Comparison of ENCODE assay signal across 10 cellular contexts in the genomic region with DNA sequence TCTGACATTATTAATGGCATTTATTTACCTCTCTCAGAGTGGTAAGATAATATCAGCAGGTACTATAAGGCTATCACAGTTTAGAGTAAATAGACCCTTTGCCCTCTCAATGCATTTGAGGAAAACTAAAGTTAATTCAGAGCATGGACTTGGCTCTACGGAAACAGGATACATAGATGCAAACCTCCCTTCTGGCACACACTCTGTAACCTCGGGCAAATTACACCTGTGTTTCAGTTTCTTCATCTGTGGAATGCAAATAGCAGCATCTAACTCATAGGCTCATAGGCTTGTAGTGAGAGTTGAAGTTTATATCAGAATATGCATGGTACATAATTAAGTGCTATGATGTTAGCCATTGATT. TPM values are rescaled to one million over a fixed set of nuclear protein-coding genes. Genes with fewer than 3 reads are reported as not detected.
A peak's percentile ranks its signal among the peaks of the same experiment; 100 is the strongest.
DNase-seq lines count a peak whose midpoint lies in the region; ATAC-seq and TF ChIP-seq lines count a peak whose summit lies in the region.
"Had no signal": no experiment of that assay in that cellular context is flagged by ENCODE, and none has a peak within 500 bp of the region (broad histone marks: within the 10 kb centered on the region; RNA-seq: fewer than 3 reads in every experiment).

No MANE protein-coding gene starts in this region.

- no peaks in the 10 kb centered on the region for H3K9me3 ChIP-seq in colonic mucosa

- H3K36me3 ChIP-seq in colonic mucosa, result no peaks in the 10 kb centered on the region

- peak overlapping the region in 1 of 2 donors; percentile 38 for H3K9ac ChIP-seq in colonic mucosa (ENCODE audit: low read depth in 2 of 2, low read length in 2 of 2)

- H3K27me3 ChIP-seq in colonic mucosa, result no peaks in the 10 kb centered on the region

- DNase-seq in colonic mucosa, result no peak
- no peak for DNase-seq in NCI-H1417 treated with DMSO at 0.1 percent for 48 hours (lab: John Stamatoyannopoulos, UW)
- DNase-seq in retina, result no peak
- no peak for DNase-seq in activated CD4-positive, alpha-beta T cell treated with anti-CD3 and anti-CD28 coated beads for 4 hours
- no peak for DNase-seq in NCI-H2227 treated with DMSO at 0.1 percent for 48 hours (lab: John Stamatoyannopoulos, UW)
- DNase-seq: DMS79 treated with DMSO at 0.1 percent for 48 hours; stimulated activated CD4-positive, alpha-beta T cell treated with anti-CD3 and anti-CD28 coated beads, Interleukin-4, amount 100 ng/mL, for 24 hours had no signal

- H3K4me1 ChIP-seq in colonic mucosa, result peaks cover 6% of the 10 kb centered on the region

- intact Hi-C loops in colonic mucosa (cut with DNase I), result no loop called here

- H3K27ac ChIP-seq in colonic mucosa, result peak overlapping the region; percentile 61

- peak; percentile 81 for ATAC-seq in GM18498 (IDR thresholded peaks at IDR 0.05; ENCODE audit: unreplicated experiment)
- ATAC-seq in GM21515 (IDR thresholded peaks at IDR 0.05; ENCODE audit: unreplicated experiment), result peak; percentile 78
- peak; percentile 83 for ATAC-seq in HG03280 (IDR thresholded peaks at IDR 0.05; ENCODE audit: unreplicated experiment)

- no peak overlapping the region for H3K4me3 ChIP-seq in colonic mucosa

- TF ChIP-seq CTCF in colonic mucosa (IDR thresholded peaks at IDR 0.05), result no peak

RNA-seq across cellular contexts. Expression of gene RAPGEF5, which starts 5.6 kb away (rescaled TPM):
- total RNA-seq in colonic mucosa, result 10 to 100 TPM; 39.9 to 42.2 TPM
